ENCODE assay signal across 10 cellular contexts in the genomic region with DNA sequence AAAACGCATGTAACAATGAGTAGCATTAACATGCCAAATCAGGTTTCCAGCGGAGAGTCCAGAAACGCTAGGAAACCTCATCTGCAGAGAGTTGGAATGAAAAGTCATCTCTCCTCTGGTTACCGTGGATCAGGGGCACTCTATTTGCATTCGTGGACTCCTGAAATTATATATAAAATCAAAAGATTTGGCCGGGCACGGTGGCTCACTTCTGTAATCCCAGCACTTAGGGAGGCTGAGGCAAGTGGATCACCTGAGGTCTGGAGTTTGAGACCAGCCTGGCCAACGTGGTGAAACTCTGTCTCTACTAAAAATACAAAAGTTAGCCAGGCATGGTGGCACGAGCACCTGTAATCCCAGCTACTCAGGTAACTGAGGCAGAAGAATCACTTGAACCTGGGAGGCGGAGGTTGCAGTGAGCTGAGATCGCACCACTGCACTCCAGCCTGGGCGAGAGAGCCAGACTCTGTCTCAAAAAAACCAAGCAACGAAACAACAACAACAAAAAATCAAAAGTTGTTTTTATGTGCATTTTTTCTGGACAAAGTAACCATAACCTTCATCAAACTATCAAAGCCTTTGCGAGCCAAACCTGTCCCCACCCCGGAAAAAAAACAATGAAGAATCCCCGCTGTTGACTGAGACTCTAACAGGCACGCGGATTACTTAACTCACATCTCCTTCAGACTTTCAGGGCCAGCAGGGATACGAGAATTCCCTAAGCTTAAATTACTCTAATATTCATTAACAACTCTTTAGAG.
DNase-seq lines count a peak whose midpoint lies in the region; ATAC-seq, FAIRE-seq and TF ChIP-seq lines count a peak whose summit lies in the region.
"Had no signal": no experiment of that assay in that cellular context is flagged by ENCODE, and none has a peak within 500 bp of the region (broad histone marks: within the 10 kb centered on the region; RNA-seq: fewer than 3 reads in every experiment).

No MANE protein-coding gene starts in this region.

- no peak for ATAC-seq in activated T-cell treated with anti-CD3 and anti-CD28 coated beads, Interleukin-2, amount 50 U/mL, for 72 hours (replicated peaks in 1 of 2)
- ATAC-seq in activated naive CD8-positive, alpha-beta T cell treated with anti-CD3 and anti-CD28 coated beads, Interleukin-2, amount 10 ng/mL, durations not matched to agents 7 days and 5 days (ENCODE audit: low read depth): no peak
- peak; percentile 10; the same call in 2 of the 3 replicates for ATAC-seq in HepG2
- ATAC-seq in HG03135 (IDR thresholded peaks at IDR 0.05; ENCODE audit: unreplicated experiment): no peak

- H2AFZ ChIP-seq in HepG2 (ENCODE audit: low read length): peak overlapping the region; percentile 93

- H3K9ac ChIP-seq in HepG2 (ENCODE audit: insufficient read depth, low read depth, low read length): peak overlapping the region; percentile 66; the same call in 1 of the 2 replicates

- no TSS peak for BruUV-seq in HepG2 (replicated peaks; lab: Mats Ljungman, UMichigan)

- no peak for TF ChIP-seq EP300 in HepG2 (IDR thresholded peaks at IDR 0.05; ENCODE audit: low read depth in 2 of 2, low read length in 2 of 2)
- TF ChIP-seq EP300 in HepG2 (CRISPR knock-in tag; IDR thresholded peaks at IDR 0.05; ENCODE audit: borderline replicate concordance): no peak

- peaks cover 23% of the 10 kb centered on the region for H3K4me1 Mint-ChIP-seq in activated T-cell treated with anti-CD3 and anti-CD28 coated beads, Interleukin-2, amount 50 U/mL, for 72 hours (ENCODE audit: low read depth)
- H3K4me1 Mint-ChIP-seq in activated naive CD8-positive, alpha-beta T cell treated with anti-CD3 and anti-CD28 coated beads, Interleukin-2, amount 10 ng/mL, durations not matched to agents 7 days and 5 days: peaks cover 15% of the 10 kb centered on the region

- peak overlapping the region in 1 of 2 donors; percentile 51 for H3K4me3 Mint-ChIP-seq in activated T-cell treated with anti-CD3 and anti-CD28 coated beads, Interleukin-2, amount 50 U/mL, for 72 hours
- peak overlapping the region; percentile 86 for H3K4me3 Mint-ChIP-seq in activated naive CD8-positive, alpha-beta T cell treated with anti-CD3 and anti-CD28 coated beads, Interleukin-2, amount 10 ng/mL, durations not matched to agents 7 days and 5 days

- no peak for TF ChIP-seq POLR2A in HepG2 (IDR thresholded peaks at IDR 0.05; ENCODE audit: insufficient read depth in 1 of 2, low read depth in 2 of 2, low read length in 2 of 2)

- in situ Hi-C loops in HepG2 (cut with HindIII; ENCODE audit: extremely low pct_ligation_motif_present, low pct_unique_long_range_greater_than_20kb): no loop called here

- TF ChIP-seq RAD21 in HepG2 (CRISPR knock-in tag; IDR thresholded peaks at IDR 0.05): no peak

- 0 out of 2 replicates have a peak, but pooled peaks cover under 1% of the 10 kb centered on the region for H3K4me1 ChIP-seq in HepG2 (ENCODE audit: insufficient read depth, low read length)

- WGBS in HepG2 (ENCODE audit: low lambda C conversion rate): 11% methylated on average over 16 of the region's 19 CpGs

- H3K27ac Mint-ChIP-seq in activated T-cell treated with anti-CD3 and anti-CD28 coated beads, Interleukin-2, amount 50 U/mL, for 72 hours: peak overlapping the region; percentile 72
- H3K27ac Mint-ChIP-seq in activated naive CD8-positive, alpha-beta T cell treated with anti-CD3 and anti-CD28 coated beads, Interleukin-2, amount 10 ng/mL, durations not matched to agents 7 days and 5 days: no peak overlapping the region

- no peaks in the 10 kb centered on the region for H3K9me3 ChIP-seq in HepG2 (ENCODE audit: low read length)

- no peak for TF ChIP-seq CTCF in HepG2 (CRISPR knock-in tag; IDR thresholded peaks at IDR 0.05)

- intact Hi-C loops in HepG2 (cut with micrococcal nuclease; ENCODE audit: unreplicated experiment): loop anchor here (10.0 kb wide), 1 partner anchor 155 kb away; a partner anchor contains a TSS

- no peaks in the 10 kb centered on the region for H3K79me2 ChIP-seq in HepG2 (ENCODE audit: insufficient read depth, low read length)

- FAIRE-seq in HepG2 (lab: Jason Lieb, UNC) (no peak), urothelium cell line (lab: Jason Lieb, UNC) (no peak)
- FAIRE-seq: islet of Langerhans had no signal

- no peak overlapping the region for H3K27ac ChIP-seq in HepG2 (ENCODE audit: extremely low read length, insufficient read depth, low read length)

- peaks cover under 1% of the 10 kb centered on the region in 2 experiments; a peak in 1 of 5 replicates for H3K36me3 ChIP-seq in HepG2 (replicated peaks in 1 of 2; ENCODE audit: control insufficient read depth in 1 of 2, insufficient read depth in 2 of 2, low read length in 2 of 2)

- no peaks in the 10 kb centered on the region for H4K20me1 ChIP-seq in HepG2 (ENCODE audit: insufficient read depth, low read length)

- CTCF ChIA-PET in HepG2 (lab: Yijun Ruan, JAX; ENCODE audit: low intra/inter-chr PET ratio, low total read pairs): no interaction called here

- no peaks in the 10 kb centered on the region for H3K9me3 Mint-ChIP-seq in activated T-cell treated with anti-CD3 and anti-CD28 coated beads, Interleukin-2, amount 50 U/mL, for 72 hours
- H3K9me3 Mint-ChIP-seq in activated naive CD8-positive, alpha-beta T cell treated with anti-CD3 and anti-CD28 coated beads, Interleukin-2, amount 10 ng/mL, durations not matched to agents 7 days and 5 days: no peaks in the 10 kb centered on the region

- peaks cover 0 to 5% of the 10 kb centered on the region in 2 donors for H3K36me3 Mint-ChIP-seq in activated T-cell treated with anti-CD3 and anti-CD28 coated beads, Interleukin-2, amount 50 U/mL, for 72 hours (ENCODE audit: insufficient read depth in 2 of 2)
- peaks cover 3% of the 10 kb centered on the region for H3K36me3 Mint-ChIP-seq in activated naive CD8-positive, alpha-beta T cell treated with anti-CD3 and anti-CD28 coated beads, Interleukin-2, amount 10 ng/mL, durations not matched to agents 7 days and 5 days

- no peak for DNase-seq in activated T-cell treated with anti-CD3 and anti-CD28 coated beads, Interleukin-2, amount 50 U/mL, for 72 hours
- DNase-seq in activated T-cell treated with anti-CD3 and anti-CD28 coated beads, Interleukin-2, amount 50 U/mL, for 1 hour: no peak
- DNase-seq in activated naive CD8-positive, alpha-beta T cell treated with anti-CD3 and anti-CD28 coated beads, Interleukin-2, amount 10 ng/mL, durations not matched to agents 7 days and 5 days: no peak
- DNase-seq in HepG2 (ENCODE audit: low spot score) (no peak), urothelium cell line (ENCODE audit: low spot score) (peak; percentile 46), NCI-H128 (lab: John Stamatoyannopoulos, UW; ENCODE audit: unreplicated experiment) (no peak), NCI-H774 (lab: John Stamatoyannopoulos, UW) (no peak)
- DNase-seq: activated CD4-positive, alpha-beta T cell treated with anti-CD3 and anti-CD28 coated beads for 48 hours had no signal

- peaks cover 17% of the 10 kb centered on the region for H3K27me3 Mint-ChIP-seq in activated T-cell treated with anti-CD3 and anti-CD28 coated beads, Interleukin-2, amount 50 U/mL, for 72 hours (ENCODE audit: low read depth)
- peaks cover 23% of the 10 kb centered on the region for H3K27me3 Mint-ChIP-seq in activated naive CD8-positive, alpha-beta T cell treated with anti-CD3 and anti-CD28 coated beads, Interleukin-2, amount 10 ng/mL, durations not matched to agents 7 days and 5 days

- peak overlapping the region; percentile 89 for H3K4me2 ChIP-seq in HepG2 (ENCODE audit: low read depth, low read length)

- H3K27me3 ChIP-seq in HepG2 (ENCODE audit: control insufficient read depth in 1 of 2, insufficient read depth in 2 of 2, low read length in 2 of 2): peaks cover 0 to 13% of the 10 kb centered on the region in 2 experiments; a peak in 2 of 5 replicates

- POLR2A ChIA-PET in activated naive CD8-positive, alpha-beta T cell treated with anti-CD3 and anti-CD28 coated beads, Interleukin-2, amount 10 ng/mL, durations not matched to agents 7 days and 5 days (lab: Charles Lee): no interaction called here
- POLR2A ChIA-PET in HepG2 (lab: Yijun Ruan, JAX): interaction anchor here (1.1 kb wide), 1 partner anchor 19 kb away, joined by 3 read pairs; no protein-coding TSS in a partner anchor

- H3K4me3 ChIP-seq in HepG2 (replicated peaks in 1 of 3; ENCODE audit: insufficient read depth in 1 of 3, low read depth in 2 of 3, low read length in 3 of 3): peak overlapping the region; percentile 56 to 91 (median 73)

TF ChIP-seq in HepG2, 621 proteins besides CTCF, POLR2A, EP300 and RAD21 (continues in another document):
- TF ChIP-seq NKX3-1 (CRISPR knock-in tag; IDR thresholded peaks at IDR 0.05): no peak
- TF ChIP-seq SMAD3 (CRISPR knock-in tag; IDR thresholded peaks at IDR 0.05): no peak
- TF ChIP-seq, protein P1, sequence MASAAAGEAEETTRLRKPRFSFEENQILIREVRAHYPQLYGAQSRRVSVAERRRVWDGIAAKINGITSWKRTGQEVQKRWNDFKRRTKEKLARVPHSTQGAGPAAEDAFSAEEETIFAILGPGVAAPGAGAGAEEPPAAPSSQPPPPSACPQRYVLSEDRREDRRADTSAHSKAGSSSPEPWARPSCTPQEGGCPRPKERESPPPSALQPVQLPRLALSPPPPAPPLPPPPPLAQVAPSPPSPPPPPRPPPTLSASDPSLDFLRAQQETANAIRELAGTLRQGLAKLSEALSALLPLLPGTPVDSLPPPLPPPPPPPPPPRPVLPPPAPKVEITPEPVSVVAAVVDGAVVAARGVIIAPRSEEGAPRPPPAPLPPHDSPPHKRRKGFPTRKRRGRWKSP (CRISPR knock-in tag; IDR thresholded peaks at IDR 0.05): no peak
- TF ChIP-seq HDAC2 (CRISPR knock-in tag; IDR thresholded peaks at IDR 0.05): 0 out of 2 replicates have a peak, but pooled peaks have one; percentile 6
- TF ChIP-seq CCDC6 (CRISPR knock-in tag; IDR thresholded peaks at IDR 0.05): 0 out of 2 replicates have a peak, but pooled peaks have one; percentile 16
- TF ChIP-seq, protein P2, sequence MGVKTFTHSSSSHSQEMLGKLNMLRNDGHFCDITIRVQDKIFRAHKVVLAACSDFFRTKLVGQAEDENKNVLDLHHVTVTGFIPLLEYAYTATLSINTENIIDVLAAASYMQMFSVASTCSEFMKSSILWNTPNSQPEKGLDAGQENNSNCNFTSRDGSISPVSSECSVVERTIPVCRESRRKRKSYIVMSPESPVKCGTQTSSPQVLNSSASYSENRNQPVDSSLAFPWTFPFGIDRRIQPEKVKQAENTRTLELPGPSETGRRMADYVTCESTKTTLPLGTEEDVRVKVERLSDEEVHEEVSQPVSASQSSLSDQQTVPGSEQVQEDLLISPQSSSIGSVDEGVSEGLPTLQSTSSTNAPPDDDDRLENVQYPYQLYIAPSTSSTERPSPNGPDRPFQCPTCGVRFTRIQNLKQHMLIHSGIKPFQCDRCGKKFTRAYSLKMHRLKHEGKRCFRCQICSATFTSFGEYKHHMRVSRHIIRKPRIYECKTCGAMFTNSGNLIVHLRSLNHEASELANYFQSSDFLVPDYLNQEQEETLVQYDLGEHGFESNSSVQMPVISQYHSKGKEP (CRISPR knock-in tag; IDR thresholded peaks at IDR 0.05): no peak
- TF ChIP-seq ZNF430 (CRISPR knock-in tag; IDR thresholded peaks at IDR 0.05): no peak
